In genomic region chr16:28895609-28896008, GRCh38 we compare ENCODE assay signal across 1 cellular context.
A peak's percentile ranks its signal among the peaks of the same experiment; 100 is the strongest.
TF ChIP-seq lines count a peak whose summit lies in the region.

No MANE protein-coding gene starts in this region.

TF ChIP-seq in HepG2, 621 proteins besides CTCF, POLR2A, EP300 and RAD21 (continued from another document):
- 0 out of 2 replicates have a peak, but pooled peaks have one; percentile 19 for TF ChIP-seq FOXA3 (CRISPR knock-in tag; IDR thresholded peaks at IDR 0.05)
- 0 out of 2 replicates have a peak, but pooled peaks have one; percentile 29 for TF ChIP-seq MED1 (CRISPR knock-in tag; IDR thresholded peaks at IDR 0.05)
- TF ChIP-seq MTERF4 (CRISPR knock-in tag; IDR thresholded peaks at IDR 0.05) = no peak
- peak; percentile 62 for TF ChIP-seq HNF4A (CRISPR knock-in tag; IDR thresholded peaks at IDR 0.05)
- peak; percentile 45; the same call in 1 of the 2 replicates for TF ChIP-seq FOXP4 (CRISPR knock-in tag; IDR thresholded peaks at IDR 0.05)
- 0 out of 2 replicates have a peak, but pooled peaks have one; percentile 42 for TF ChIP-seq PAXIP1 (CRISPR knock-in tag; conservative IDR thresholded peaks at IDR 0.05)
